Comparison of ENCODE assay signal across 8 cellular contexts in the genomic region with DNA sequence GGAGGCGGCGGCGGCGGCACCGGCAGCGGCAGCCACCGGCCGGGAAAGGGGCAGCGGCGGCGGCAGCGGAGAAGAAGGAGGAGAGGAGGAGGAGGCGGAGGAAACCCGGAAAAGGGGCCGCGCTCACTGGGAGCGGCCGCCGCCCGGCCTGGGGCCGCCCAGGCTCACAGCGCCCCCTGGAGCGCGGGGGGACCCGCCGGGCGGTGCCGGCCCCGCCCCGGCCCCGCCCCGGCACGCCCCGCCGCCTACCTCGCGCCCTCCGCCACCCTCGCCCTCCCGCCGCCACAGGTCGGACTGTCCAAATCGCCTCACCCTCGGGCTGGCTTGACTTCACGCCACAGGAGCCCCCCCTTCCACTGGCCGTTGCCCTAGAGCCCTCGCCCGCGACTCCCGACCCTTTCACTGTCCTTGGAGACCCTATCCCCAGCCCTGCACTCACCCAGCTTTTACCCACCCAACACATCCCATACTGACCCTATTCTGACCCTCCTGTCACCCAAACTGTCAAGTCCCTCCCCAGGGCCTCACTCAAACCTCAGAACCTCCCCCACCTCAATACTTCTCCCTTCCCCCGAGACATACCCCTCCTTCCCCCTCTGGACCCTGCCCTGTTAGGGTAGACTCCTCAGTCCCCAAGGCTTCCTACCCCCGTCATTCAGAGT.
DNase-seq lines count a peak whose midpoint lies in the region; ATAC-seq and TF ChIP-seq lines count a peak whose summit lies in the region.

A gene (minus strand): TSS at position 85 of the 662 bp plus-strand sequence. CDS start 370 bp downstream, outside the sequence.

- DNase-seq in NCI-H2227 (lab: John Stamatoyannopoulos, UW; ENCODE audit: unreplicated experiment): peak; percentile 77
- peak; percentile 66 to 71 for DNase-seq in activated CD4-positive, alpha-beta T cell treated with anti-CD3 and anti-CD28 coated beads for 4 hours
- DNase-seq in choroid plexus epithelial cell (ENCODE audit: low read depth): peak; percentile 64
- DNase-seq in kidney tubule cell (ENCODE audit: low spot score): peak; percentile 79
- peak; percentile 61 to 78 for DNase-seq in stimulated activated CD4-positive, alpha-beta T cell treated with anti-CD3 and anti-CD28 coated beads, Interleukin-1b, Interleukin-23, amount 100 ng/mL, for 4 hours (ENCODE audit: low read depth in 2 of 2)

- TF ChIP-seq POLR2A in GM18505 (IDR thresholded peaks at IDR 0.05; ENCODE audit: borderline replicate concordance, extremely low read depth, insufficient read depth, insufficient read length): no peak

- H3K4me3 ChIP-seq in choroid plexus epithelial cell (ENCODE audit: low read depth, low read length): peak within 1 kb of the TSS; percentile 76

- TF ChIP-seq CTCF in 22Rv1 (IDR thresholded peaks at IDR 0.05) (peak; percentile 81), choroid plexus epithelial cell (conservative IDR thresholded peaks at IDR 0.05; ENCODE audit: low read depth, low read length) (no peak)

- ATAC-seq in GM18505 (IDR thresholded peaks at IDR 0.05; ENCODE audit: unreplicated experiment): peak; percentile 93
- peak; percentile 78 for ATAC-seq in HG03025 (IDR thresholded peaks at IDR 0.05; ENCODE audit: low FRiP score, unreplicated experiment)

- peak within 1 kb of the TSS; percentile 18; the same call in 1 of the 2 replicates for H3K27ac ChIP-seq in 22Rv1

Comparison
In these comparisons a context has a peak if more than half of its experiments do, and no peak if none do; other contexts are left out.
1. Peak in every context shown above with its lines: DNase-seq, ATAC-seq, H3K4me3 ChIP-seq and H3K27ac ChIP-seq.